ENCODE assay signal across 13 cellular contexts in the genomic region with DNA sequence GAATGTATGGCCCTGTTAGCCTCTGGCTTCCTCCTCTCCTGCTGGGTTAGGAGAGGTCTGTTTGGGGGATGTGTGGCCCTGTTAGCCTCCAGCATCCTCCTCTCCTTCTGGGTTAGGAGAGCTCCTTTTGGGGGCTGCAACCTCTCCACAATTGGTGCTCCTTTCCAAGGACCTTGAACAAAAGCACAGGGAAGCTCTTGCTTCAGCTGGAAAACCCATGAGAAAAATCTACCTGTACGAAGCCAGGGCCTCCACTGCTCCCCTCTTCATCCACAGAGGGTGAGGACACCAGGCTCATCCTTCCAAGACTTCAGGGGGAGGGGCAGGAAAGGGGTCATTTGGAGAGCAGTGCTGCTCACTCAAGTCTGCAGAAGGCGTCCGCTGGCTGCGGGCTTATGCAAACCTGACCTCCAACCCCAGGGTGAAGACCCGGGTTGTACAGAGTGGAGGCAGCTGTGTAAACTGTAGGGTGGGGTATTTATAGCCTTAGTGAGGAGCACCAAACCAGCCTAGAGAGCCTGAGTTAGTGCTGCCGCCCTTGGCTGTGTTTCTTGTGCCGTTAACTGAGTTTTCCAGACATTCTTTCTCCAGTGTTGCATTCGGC.
DNase-seq lines count a peak whose midpoint lies in the region; ATAC-seq and TF ChIP-seq lines count a peak whose summit lies in the region.
"Had no signal": no experiment of that assay in that cellular context is flagged by ENCODE, and none has a peak within 500 bp of the region (broad histone marks: within the 10 kb centered on the region; RNA-seq: fewer than 3 reads in every experiment).

No MANE protein-coding gene starts in this region.

- H3K36me3 ChIP-seq in heart left ventricle: no peaks in the 10 kb centered on the region
- no peaks in the 10 kb centered on the region for H3K36me3 ChIP-seq in testis (ENCODE audit: low read depth, missing control alignments)
- H3K36me3 ChIP-seq: BE2C had no signal

- H3K4me3 ChIP-seq in heart left ventricle (no peak overlapping the region), testis (no peak overlapping the region)
- H3K4me3 ChIP-seq: smooth muscle cell had no signal

- peak overlapping the region in 4 of 12 donors; percentile 61 to 77 (median 68) for H3K27ac ChIP-seq in heart left ventricle
- peak overlapping the region; percentile 21 to 53 for H3K27ac ChIP-seq in testis
- H3K27ac ChIP-seq: RWPE1 had no signal

- WGBS in heart left ventricle, 4 donors: 54 to 67% (median 61%) methylated on average over 8 of the region's 8 CpGs
- 41 to 56% methylated on average over 6 to 8 of the region's 8 CpGs for WGBS in testis, 2 donors

- H3K4me1 ChIP-seq in heart left ventricle: peaks cover 0 to 22% (median 15%) of the 10 kb centered on the region in 12 donors
- peaks cover 14% of the 10 kb centered on the region for H3K4me1 ChIP-seq in testis
- H3K4me1 ChIP-seq: BE2C had no signal

- TF ChIP-seq POLR2A in heart left ventricle (IDR thresholded peaks at IDR 0.05) (no peak), testis (IDR thresholded peaks at IDR 0.05) (no peak)

- peak; percentile 34 to 43 for DNase-seq in SHP77 (lab: John Stamatoyannopoulos, UW)
- DNase-seq in heart left ventricle: peak; percentile 70 to 76 (median 73)
- peak; percentile 43 for DNase-seq in mucosa of gallbladder (ENCODE audit: low spot score)
- DNase-seq in testis: peak; percentile 81
- DNase-seq in MV-4-11 (lab: John Stamatoyannopoulos, UW): no peak
- DNase-seq: activated naive CD4-positive, alpha-beta T cell; BE2C; dorsolateral prefrontal cortex; stimulated activated naive CD4-positive, alpha-beta T cell had no signal

- intact Hi-C loops in heart left ventricle (cut with DNase I): loop anchor here in 1 of 10 donors (10.0 kb wide), 1 partner anchor 100 kb away; no protein-coding TSS in a partner anchor
- intact Hi-C loops in testis (cut with DNase I; ENCODE audit: low total_unique reads): no loop called here

- TF ChIP-seq CTCF in heart left ventricle (IDR thresholded peaks at IDR 0.05) (no peak), testis (IDR thresholded peaks at IDR 0.05) (no peak)

- ATAC-seq in heart left ventricle (peak; percentile 57 to 80 (median 70)), GM18498 (IDR thresholded peaks at IDR 0.05; ENCODE audit: unreplicated experiment) (no peak), GM19455 (IDR thresholded peaks at IDR 0.05; ENCODE audit: unreplicated experiment) (no peak)

- H3K27me3 ChIP-seq in heart left ventricle (peaks cover 0 to 4% (median 0%) of the 10 kb centered on the region in 9 donors), testis (no peaks in the 10 kb centered on the region)
- H3K27me3 ChIP-seq: BE2C had no signal

- H3K9me3 ChIP-seq in heart left ventricle (no peaks in the 10 kb centered on the region), testis (no peaks in the 10 kb centered on the region)
- H3K9me3 ChIP-seq: BE2C had no signal

Comparison
In these comparisons a context has a peak if more than half of its experiments do, and no peak if none do; other contexts are left out.
1. ATAC-seq: peak in heart left ventricle (4 of 4); none in GM18498 (single experiment) and GM19455 (single experiment).